ENCODE assay signal across 31 cellular contexts in the genomic region with DNA sequence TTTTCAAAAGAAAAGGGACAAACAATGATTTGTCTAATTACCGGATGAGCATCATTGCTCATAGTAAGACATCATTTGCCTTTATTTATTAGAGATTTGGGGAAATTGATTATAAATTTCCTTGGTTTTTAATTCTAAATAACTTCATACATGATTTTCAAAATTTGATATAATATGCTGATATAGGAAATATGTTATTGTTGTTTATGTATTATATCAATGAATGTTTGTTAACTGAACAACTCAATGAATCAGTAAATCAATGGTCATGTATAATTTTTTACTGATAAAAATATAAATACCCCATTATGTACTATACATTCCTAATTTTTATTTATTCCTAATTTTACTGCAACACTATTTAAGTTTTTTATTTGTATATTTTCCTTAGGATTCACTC.
"Had no signal": no experiment of that assay in that cellular context is flagged by ENCODE, and none has a peak within 500 bp of the region (broad histone marks: within the 10 kb centered on the region; RNA-seq: fewer than 3 reads in every experiment).

No MANE protein-coding gene starts in this region.

- H3K4me3 ChIP-seq: neural progenitor cell, ovary, psoas muscle, right lobe of liver, sigmoid colon, smooth muscle cell, spleen, suprapubic skin, testis, tibial artery, transverse colon, upper lobe of right lung, uterus had no signal

- DNase-seq: natural killer cell; occipital lobe; ovary; posterior cingulate gyrus; psoas muscle; right cardiac atrium; right lobe of liver; sigmoid colon; spleen; stimulated activated CD4-positive, alpha-beta T cell treated with anti-CD3 and anti-CD28 coated beads, Interleukin-12 subunit alpha, Interleukin-12 subunit beta, amount 100 ng/mL, for 4 hours; stimulated activated CD4-positive, alpha-beta T cell treated with anti-CD3 and anti-CD28 coated beads, Interleukin-1b, Interleukin-23, amount 100 ng/mL, for 48 hours; stimulated activated CD4-positive, alpha-beta T cell treated with anti-CD3 and anti-CD28 coated beads, Interleukin-4, amount 100 ng/mL, for 1 hour; stimulated activated CD4-positive, alpha-beta T cell treated with anti-CD3 and anti-CD28 coated beads, Interleukin-4, amount 100 ng/mL, for 4 hours; stimulated activated CD8-positive, alpha-beta memory T cell treated with anti-CD3 and anti-CD28 coated beads, Interleukin-4, amount 100 ng/mL, for 48 hours; stimulated activated naive CD4-positive, alpha-beta T cell; stimulated activated naive CD8-positive, alpha-beta T cell treated with anti-CD3 and anti-CD28 coated beads, Interleukin-15, amount 100 ng/mL, for 72 hours; stimulated activated naive CD8-positive, alpha-beta T cell treated with anti-CD3 and anti-CD28 coated beads, Interleukin-15, Interleukin-2, amounts not matched to agents 100 U/mL and 50 U/mL, for 24 hours; substantia nigra; testis; tibial artery; transverse colon; upper lobe of right lung; uterus had no signal

- H3K4me1 Mint-ChIP-seq: natural killer cell; nephron; neural progenitor cell; stimulated activated memory B cell treated with anti-CD40 and anti-IgM and Interleukin-4, amounts not matched to agents 10 μg/mL and 1 μg/mL and 100 μg/mL, for 72 hours; stimulated activated naive CD8-positive, alpha-beta T cell treated with anti-CD3 and anti-CD28 coated beads, Interleukin-15, amount 100 ng/mL, for 72 hours had no signal

- H3K36me3 Mint-ChIP-seq: natural killer cell; neural progenitor cell; stimulated activated memory B cell treated with anti-CD40 and anti-IgM and Interleukin-4, amounts not matched to agents 10 μg/mL and 1 μg/mL and 100 μg/mL, for 72 hours; type B pancreatic cell had no signal

- H3K27ac ChIP-seq: neural progenitor cell, ovary, parathyroid adenoma, psoas muscle, right lobe of liver, sigmoid colon, spleen, suprapubic skin, testis, tibial artery, transverse colon, upper lobe of right lung, uterus had no signal

- H3K27me3 ChIP-seq: neural progenitor cell, ovary, right lobe of liver, sigmoid colon, spleen, suprapubic skin, testis, tibial artery, transverse colon, upper lobe of right lung, uterus had no signal

- H3K36me3 ChIP-seq: neural progenitor cell, ovary, right lobe of liver, sigmoid colon, spleen, suprapubic skin, tibial artery, transverse colon, upper lobe of right lung, uterus had no signal

- H3K27me3 Mint-ChIP-seq: progenitor cell of endocrine pancreas; stimulated activated memory B cell treated with anti-CD40 and anti-IgM and Interleukin-4, amounts not matched to agents 10 μg/mL and 1 μg/mL and 100 μg/mL, for 72 hours; stimulated activated naive CD8-positive, alpha-beta T cell treated with anti-CD3 and anti-CD28 coated beads, Interleukin-15, amount 100 ng/mL, for 72 hours; type B pancreatic cell had no signal

- H3K9me3 Mint-ChIP-seq: nephron, neural progenitor cell, type B pancreatic cell had no signal

- H3K9me3 ChIP-seq: ovary, psoas muscle, right lobe of liver, sigmoid colon, spleen, suprapubic skin, testis, tibial artery, transverse colon, upper lobe of right lung, uterus had no signal

- ATAC-seq: natural killer cell; psoas muscle; right cardiac atrium; right lobe of liver; stimulated activated memory B cell treated with anti-CD40 and anti-IgM and Interleukin-4, amounts not matched to agents 10 μg/mL and 1 μg/mL and 100 μg/mL, for 72 hours; stimulated activated naive CD8-positive, alpha-beta T cell treated with anti-CD3 and anti-CD28 coated beads, Interleukin-15, amount 100 ng/mL, for 72 hours; stimulated activated naive CD8-positive, alpha-beta T cell treated with anti-CD3 and anti-CD28 coated beads, Interleukin-15, Interleukin-2, amounts not matched to agents 100 U/mL and 50 U/mL, for 24 hours; upper lobe of right lung had no signal

- H3K4me3 Mint-ChIP-seq: natural killer cell; nephron; neural progenitor cell; stimulated activated memory B cell treated with anti-CD40 and anti-IgM and Interleukin-4, amounts not matched to agents 10 μg/mL and 1 μg/mL and 100 μg/mL, for 72 hours; stimulated activated naive CD8-positive, alpha-beta T cell treated with anti-CD3 and anti-CD28 coated beads, Interleukin-15, amount 100 ng/mL, for 72 hours; type B pancreatic cell had no signal

- H3K4me1 ChIP-seq: neural progenitor cell, parathyroid adenoma, psoas muscle, right lobe of liver, sigmoid colon, spleen, suprapubic skin, testis, tibial artery, transverse colon, upper lobe of right lung, uterus had no signal
